In the genomic region with DNA sequence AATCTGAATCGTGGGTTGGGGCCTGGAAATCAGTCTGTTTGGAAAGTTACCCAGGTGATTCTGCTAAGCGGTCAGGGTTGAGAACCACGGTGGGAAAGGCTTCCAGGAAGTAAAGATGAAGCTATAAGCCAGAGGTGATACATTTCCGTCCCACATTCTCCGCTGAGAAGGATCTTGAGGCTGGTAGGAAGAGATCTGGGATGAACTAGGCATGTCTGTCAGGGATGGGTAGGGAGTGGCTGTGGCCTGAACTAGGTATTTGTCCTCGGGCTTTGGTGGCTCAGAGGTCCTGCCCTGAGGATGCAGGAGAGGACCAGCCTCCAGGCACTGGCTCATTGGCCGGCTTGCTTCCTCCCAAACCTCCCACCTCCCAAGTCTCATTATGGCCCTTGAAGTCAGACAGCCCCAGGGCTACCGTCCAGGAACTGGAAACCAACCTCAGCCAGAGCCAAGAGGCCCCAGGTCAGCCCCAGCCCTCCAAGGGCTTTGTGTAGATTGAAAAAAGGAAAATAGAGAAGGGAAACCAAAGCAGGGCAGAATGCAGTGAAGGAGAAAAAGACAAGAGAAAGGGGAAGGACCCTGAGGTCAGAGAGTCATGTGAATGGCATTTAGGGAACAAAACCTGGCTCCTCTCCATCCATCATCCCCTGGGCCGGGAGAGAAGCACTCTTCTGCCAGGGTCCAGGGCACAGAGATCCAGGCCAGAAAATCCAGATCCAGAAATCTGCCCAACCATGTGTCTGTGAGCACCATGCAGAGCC, we compare ENCODE assay signal across 8 cellular contexts.
DNase-seq lines count a peak whose midpoint lies in the region; ATAC-seq, FAIRE-seq and TF ChIP-seq lines count a peak whose summit lies in the region.

No MANE protein-coding gene starts in this region.

- no peak for TF ChIP-seq CTCF in gastrocnemius medialis (IDR thresholded peaks at IDR 0.05 in 4 of 5, conservative IDR thresholded peaks at IDR 0.05 in 1 of 5)

- no peak overlapping the region for H3K4me3 ChIP-seq in gastrocnemius medialis

- intact Hi-C loops in left ventricle myocardium superior (cut with micrococcal nuclease) = no loop called here
- intact Hi-C loops in gastrocnemius medialis (cut with DNase I; ENCODE audit: low total_unique reads) = no loop called here

- H3K4me1 ChIP-seq in gastrocnemius medialis = peaks cover 5 to 27% of the 10 kb centered on the region in 2 donors

- no peaks in the 10 kb centered on the region for H3K9me3 ChIP-seq in gastrocnemius medialis

- ATAC-seq in GM21367 (IDR thresholded peaks at IDR 0.05; ENCODE audit: unreplicated experiment) (peak; percentile 56), left ventricle myocardium superior (no peak), gastrocnemius medialis (no peak), HG03521 (IDR thresholded peaks at IDR 0.05; ENCODE audit: unreplicated experiment) (no peak), GM18520 (IDR thresholded peaks at IDR 0.05; ENCODE audit: unreplicated experiment) (no peak)

- in situ Hi-C loops in gastrocnemius medialis (cut with MboI; ENCODE audit: low sequenced_read_pairs in 4 of 4) = no loop called here

- peak overlapping the region; percentile 31 to 72 (median 59) for H3K27ac ChIP-seq in gastrocnemius medialis

- DNase-seq in RPMI8226 (peak; percentile 23), left ventricle myocardium superior (peak; percentile 49), gastrocnemius medialis (no peak), RCC 7860 (ENCODE audit: low spot score) (no peak), NCI-H2029 (lab: John Stamatoyannopoulos, UW) (no peak)

- no peak for FAIRE-seq in RCC 7860 (lab: Jason Lieb, UNC)

- TF ChIP-seq POLR2A in gastrocnemius medialis (IDR thresholded peaks at IDR 0.05) = no peak

- no peaks in the 10 kb centered on the region for H3K27me3 ChIP-seq in gastrocnemius medialis

- H3K36me3 ChIP-seq in gastrocnemius medialis = no peaks in the 10 kb centered on the region

Comparison
In these comparisons a context has a peak if more than half of its experiments do, and no peak if none do; other contexts are left out.
1. DNase-seq: peak in RPMI8226 (single experiment) and left ventricle myocardium superior (single experiment); none in gastrocnemius medialis (0 of 2), RCC 7860 (single experiment) and NCI-H2029 (single experiment).